9 cellular contexts compared by ENCODE assay signal in the genomic region with DNA sequence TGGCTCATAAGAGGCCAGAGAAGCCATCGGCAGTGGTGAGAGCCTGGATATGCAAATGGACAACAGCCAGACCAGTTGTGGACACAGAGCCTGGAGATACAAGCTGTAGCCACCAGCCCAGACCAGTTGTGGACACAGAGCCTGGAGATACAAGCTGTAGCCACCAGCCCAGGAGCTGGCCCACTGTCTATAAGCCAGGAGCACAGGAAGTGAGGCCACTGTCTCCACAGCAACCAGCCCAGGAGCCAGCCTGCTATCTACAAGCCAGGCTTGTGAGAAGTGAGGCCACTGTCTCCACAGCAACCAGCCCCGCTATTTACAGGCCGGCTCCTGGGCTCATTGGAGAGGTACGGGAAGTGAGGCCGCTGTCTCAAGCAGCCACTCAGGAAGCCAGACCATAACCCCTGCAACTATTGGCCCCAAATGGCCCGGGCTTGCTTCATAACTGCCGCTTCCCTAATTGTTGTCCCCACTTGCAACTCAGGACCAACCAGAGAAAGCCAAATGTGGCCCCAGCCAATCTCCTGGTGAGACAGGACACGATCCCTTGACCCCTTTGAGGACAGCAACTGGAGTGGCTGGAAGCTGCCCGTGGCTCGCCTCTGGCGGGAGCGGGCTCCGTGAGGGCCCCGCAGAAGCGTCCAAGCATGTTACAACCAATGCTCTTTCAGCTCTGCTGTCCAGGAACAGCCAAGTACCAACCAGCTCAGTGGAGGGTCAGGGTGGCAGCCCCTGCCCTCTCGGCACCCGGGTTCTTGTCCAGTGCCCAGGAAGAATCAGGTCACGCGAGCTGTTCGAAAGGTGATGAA. TPM values are rescaled to one million over a fixed set of nuclear protein-coding genes. Genes with fewer than 3 reads are reported as not detected.
A peak's percentile ranks its signal among the peaks of the same experiment; 100 is the strongest.
DNase-seq lines count a peak whose midpoint lies in the region; ATAC-seq and TF ChIP-seq lines count a peak whose summit lies in the region.
"Had no signal": no experiment of that assay in that cellular context is flagged by ENCODE, and none has a peak within 500 bp of the region (broad histone marks: within the 10 kb centered on the region; RNA-seq: fewer than 3 reads in every experiment).

No MANE protein-coding gene starts in this region.

- DNase-seq in CMK (ENCODE audit: low read depth) (peak; percentile 63), SIG-M5 (lab: John Stamatoyannopoulos, UW) (peak; percentile 77), left ventricle myocardium superior (peak; percentile 55), 8988T (no peak)
- DNase-seq in CD4-positive, alpha-beta T cell, result no peak
- DNase-seq in activated T-cell treated with anti-CD3 and anti-CD28 coated beads, Interleukin-2, amount 50 U/mL, for 4 hours, result no peak

- H3K27me3 Mint-ChIP-seq in CD4-positive, alpha-beta T cell, result peaks cover 35% of the 10 kb centered on the region
- peaks cover 41% of the 10 kb centered on the region for H3K27me3 Mint-ChIP-seq in activated T-cell treated with anti-CD3 and anti-CD28 coated beads, Interleukin-2, amount 50 U/mL, for 4 hours (ENCODE audit: low read depth)

- H3K4me1 Mint-ChIP-seq in CD4-positive, alpha-beta T cell (ENCODE audit: low read depth), result no peaks in the 10 kb centered on the region
- no peaks in the 10 kb centered on the region for H3K4me1 Mint-ChIP-seq in activated T-cell treated with anti-CD3 and anti-CD28 coated beads, Interleukin-2, amount 50 U/mL, for 4 hours (ENCODE audit: low read depth)

- no peaks in the 10 kb centered on the region for H3K9me3 ChIP-seq in CD4-positive, alpha-beta T cell (ENCODE audit: control insufficient read depth, low read length)

- H3K27ac ChIP-seq in CD4-positive, alpha-beta T cell (ENCODE audit: low read depth, low read length), result no peak overlapping the region

- CTCF ChIA-PET in CD4-positive, alpha-beta T cell (lab: Charles Lee), result no interaction called here

- POLR2A ChIA-PET in CD4-positive, alpha-beta T cell (lab: Charles Lee), result no interaction called here

- H3K27me3 ChIP-seq in CD4-positive, alpha-beta T cell (ENCODE audit: control insufficient read depth, insufficient read depth, low read length), result peaks cover 12% of the 10 kb centered on the region

- peak; percentile 56 for ATAC-seq in HG03520 (IDR thresholded peaks at IDR 0.05; ENCODE audit: unreplicated experiment)
- ATAC-seq in left ventricle myocardium superior, result peak; percentile 71
- ATAC-seq in CD4-positive, alpha-beta T cell (ENCODE audit: poor library complexity), result no peak
- ATAC-seq in GM21723 (IDR thresholded peaks at IDR 0.05; ENCODE audit: unreplicated experiment), result no peak
- ATAC-seq in activated T-cell treated with anti-CD3 and anti-CD28 coated beads, Interleukin-2, amount 50 U/mL, for 4 hours, result no peak

- H3K4me3 Mint-ChIP-seq in CD4-positive, alpha-beta T cell, result no peak overlapping the region
- no peak overlapping the region for H3K4me3 Mint-ChIP-seq in activated T-cell treated with anti-CD3 and anti-CD28 coated beads, Interleukin-2, amount 50 U/mL, for 4 hours

- no peaks in the 10 kb centered on the region for H3K9me3 Mint-ChIP-seq in CD4-positive, alpha-beta T cell
- H3K9me3 Mint-ChIP-seq in activated T-cell treated with anti-CD3 and anti-CD28 coated beads, Interleukin-2, amount 50 U/mL, for 4 hours, result no peaks in the 10 kb centered on the region

- no peak for TF ChIP-seq CTCF in CD4-positive, alpha-beta T cell (IDR thresholded peaks at IDR 0.05)

- no peaks in the 10 kb centered on the region for H3K36me3 Mint-ChIP-seq in CD4-positive, alpha-beta T cell (ENCODE audit: low read depth)
- no peaks in the 10 kb centered on the region for H3K36me3 Mint-ChIP-seq in activated T-cell treated with anti-CD3 and anti-CD28 coated beads, Interleukin-2, amount 50 U/mL, for 4 hours (ENCODE audit: insufficient read depth)

- no peak overlapping the region for H3K27ac Mint-ChIP-seq in CD4-positive, alpha-beta T cell

- intact Hi-C loops in left ventricle myocardium superior (cut with micrococcal nuclease), result no loop called here
- intact Hi-C loops in CD4-positive, alpha-beta T cell (cut with DNase I, micrococcal nuclease), result no loop called here

RNA-seq across cellular contexts. Expression of gene CNPY1, which starts 44.1 kb away (rescaled TPM):
- total RNA-seq in left ventricle myocardium superior, result not detected
- total RNA-seq in CD4-positive, alpha-beta T cell, result not detected
- not detected for total RNA-seq in activated T-cell treated with anti-CD3 and anti-CD28 coated beads, Interleukin-2, amount 50 U/mL, for 4 hours
- total RNA-seq: subcutaneous adipose tissue had no signal

RNA-seq across cellular contexts. Expression of gene RBM33, which starts 54.0 kb away (rescaled TPM):
- 37.8 TPM for total RNA-seq in left ventricle myocardium superior
- total RNA-seq in CD4-positive, alpha-beta T cell, result 100 to 1,000 TPM; 178 to 184 TPM
- total RNA-seq in activated T-cell treated with anti-CD3 and anti-CD28 coated beads, Interleukin-2, amount 50 U/mL, for 4 hours, result 10 to 100 TPM; 63.3 to 70.5 (median 66.4) TPM

Comparison
In these comparisons a context has a peak if more than half of its experiments do, and no peak if none do; other contexts are left out.
1. DNase-seq: peak in CMK (single experiment), SIG-M5 (single experiment) and left ventricle myocardium superior (single experiment); none in CD4-positive, alpha-beta T cell (0 of 10), 8988T (single experiment) and activated T-cell treated with anti-CD3 and anti-CD28 coated beads, Interleukin-2, amount 50 U/mL, for 4 hours (single experiment).
2. ATAC-seq: peak in HG03520 (single experiment) and left ventricle myocardium superior (single experiment); none in CD4-positive, alpha-beta T cell (single experiment), GM21723 (single experiment) and activated T-cell treated with anti-CD3 and anti-CD28 coated beads, Interleukin-2, amount 50 U/mL, for 4 hours (0 of 2).